1 cellular context compared by ENCODE assay signal in the genomic region with DNA sequence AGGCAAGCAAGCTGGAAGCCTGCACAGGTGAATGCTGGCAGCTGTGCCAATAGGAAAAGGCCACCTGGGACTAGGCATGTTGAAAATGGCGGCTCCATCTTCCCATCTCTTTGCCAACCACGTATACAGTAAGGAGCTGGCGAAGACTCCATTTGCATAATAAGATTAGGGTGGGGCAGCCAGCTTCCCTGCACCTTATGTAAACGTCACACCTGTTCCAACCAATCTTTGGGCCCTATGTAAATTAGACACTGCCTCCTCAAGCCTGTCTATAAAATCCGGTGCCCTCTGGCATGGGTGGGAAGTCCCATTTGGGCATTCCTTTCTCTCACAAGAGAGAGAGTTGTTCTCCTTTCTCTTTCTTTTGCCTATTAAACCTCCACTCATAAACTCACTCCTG.
TF ChIP-seq lines count a peak whose summit lies in the region.

No MANE protein-coding gene starts in this region.

TF ChIP-seq in HepG2, 621 proteins besides CTCF, POLR2A, EP300 and RAD21 (continued from another document):
- TF ChIP-seq PRDM4 (CRISPR knock-in tag; IDR thresholded peaks at IDR 0.05; ENCODE audit: borderline replicate concordance) (no peak), CBX1 (IDR thresholded peaks at IDR 0.05; ENCODE audit: low read depth) (no peak)
